ENCODE assay signal across 24 cellular contexts in the genomic region with DNA sequence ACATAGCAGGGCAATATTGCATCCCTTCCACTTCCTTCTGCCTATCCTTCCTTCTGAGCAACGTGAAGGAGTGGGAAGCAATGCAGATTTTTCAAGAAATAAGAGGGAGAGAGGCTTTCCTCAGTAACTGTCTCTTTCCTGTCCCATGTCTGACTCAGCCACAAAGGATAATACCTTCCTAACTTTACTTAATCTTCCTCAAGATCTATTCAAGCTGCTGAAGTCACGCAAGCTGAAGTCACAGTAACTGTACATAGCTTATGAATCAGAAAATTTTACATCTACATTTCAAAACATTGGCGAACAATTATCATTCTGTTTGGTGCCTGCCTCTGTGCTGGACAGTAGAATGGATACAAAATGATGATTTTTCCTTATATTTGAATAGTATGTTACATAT.
A peak's percentile ranks its signal among the peaks of the same experiment; 100 is the strongest.
DNase-seq lines count a peak whose midpoint lies in the region; ATAC-seq, FAIRE-seq and TF ChIP-seq lines count a peak whose summit lies in the region.
"Had no signal": no experiment of that assay in that cellular context is flagged by ENCODE, and none has a peak within 500 bp of the region (broad histone marks: within the 10 kb centered on the region; RNA-seq: fewer than 3 reads in every experiment).

No MANE protein-coding gene starts in this region.

- H2AFZ ChIP-seq in astrocyte (ENCODE audit: low read depth, low read length) (no peak overlapping the region), trophoblast cell (ENCODE audit: insufficient read depth, low read length, poor library complexity) (no peak overlapping the region)

- no peaks in the 10 kb centered on the region for H3K79me1 ChIP-seq in trophoblast cell (ENCODE audit: low read length)

- H3K14ac ChIP-seq in trophoblast cell (ENCODE audit: low read length) = no peak overlapping the region

- no peak overlapping the region for H4K12ac ChIP-seq in trophoblast cell (ENCODE audit: low read depth, low read length)

- no peaks in the 10 kb centered on the region for H3K27me3 ChIP-seq in astrocyte (ENCODE audit: insufficient read depth, low read length)
- H3K27me3 ChIP-seq in trophoblast cell (ENCODE audit: insufficient read depth, low read length) = no peaks in the 10 kb centered on the region

- H4K91ac ChIP-seq in trophoblast cell (ENCODE audit: low read depth, low read length) = no peak overlapping the region

- no CpG with 5 or more reads among the region's 3 CpGs for WGBS in trophoblast cell (ENCODE audit: extremely low coverage, insufficient coverage, insufficient read length)

- H3K4me3 Mint-ChIP-seq in astrocyte (ENCODE audit: unreplicated experiment) = no peak overlapping the region
- H3K4me3 Mint-ChIP-seq: CD14-positive monocyte had no signal

- peaks cover 12% of the 10 kb centered on the region for H3K4me1 Mint-ChIP-seq in astrocyte (ENCODE audit: low read depth, unreplicated experiment)
- H3K4me1 Mint-ChIP-seq: CD14-positive monocyte had no signal

- H2BK12ac ChIP-seq in trophoblast cell (ENCODE audit: low read length) = no peak overlapping the region

- H2AK5ac ChIP-seq in trophoblast cell (ENCODE audit: low read length) = no peak overlapping the region

- DNase-seq in EH (ENCODE audit: low read depth) = peak; percentile 19
- DNase-seq in M059J (ENCODE audit: low read depth) = peak; percentile 72
- peak; percentile 35 for DNase-seq in astrocyte (ENCODE audit: low read depth)
- peak; percentile 7 to 46 for DNase-seq in trophoblast cell
- DNase-seq in NCI-H1092 treated with DMSO at 0.1 percent for 48 hours (lab: John Stamatoyannopoulos, UW) = no peak
- no peak for DNase-seq in NCI-H1048 (lab: John Stamatoyannopoulos, UW)
- DNase-seq in urothelium cell line (ENCODE audit: low spot score) = no peak
- DNase-seq: AML-193; COR-L47; IMR-90; Karpas-422; NCI-H1417 treated with DMSO at 0.1 percent for 48 hours; NCI-H2029; NCI-H2171 treated with DMSO at 0.1 percent for 48 hours; NCI-H446 treated with DMSO at 0.1 percent for 48 hours; NK-92 treated with Interleukin-12 subunit alpha and Interleukin-12 subunit beta, amount 100 ng/mL, for 24 hours; RPMI8226; SIG-M5; SW 1271 had no signal

- no peak overlapping the region for H3K18ac ChIP-seq in trophoblast cell (ENCODE audit: low read length)

- H3K9me3 ChIP-seq in astrocyte (ENCODE audit: insufficient read depth, low read depth, low read length) = no peaks in the 10 kb centered on the region
- H3K9me3 ChIP-seq in trophoblast cell (ENCODE audit: insufficient read depth, low read depth, low read length) = no peaks in the 10 kb centered on the region

- no peak overlapping the region for H2BK5ac ChIP-seq in trophoblast cell (ENCODE audit: low read depth, low read length, poor library complexity)

- H3K27ac ChIP-seq in astrocyte (ENCODE audit: low read depth, low read length) (no peak overlapping the region), trophoblast cell (ENCODE audit: low read depth, low read length) (no peak overlapping the region)

- H3K36me3 ChIP-seq in astrocyte (ENCODE audit: insufficient read depth, low read length) = no peaks in the 10 kb centered on the region
- no peaks in the 10 kb centered on the region for H3K36me3 ChIP-seq in trophoblast cell (ENCODE audit: control insufficient read depth in 1 of 2, insufficient read depth in 2 of 2, low read length in 2 of 2)

- H4K20me1 ChIP-seq in astrocyte (ENCODE audit: insufficient read depth, low read length) = no peaks in the 10 kb centered on the region

- no peaks in the 10 kb centered on the region for H3K27me3 Mint-ChIP-seq in astrocyte (ENCODE audit: low read depth, unreplicated experiment)

- H3K4ac ChIP-seq in trophoblast cell (ENCODE audit: low read depth, low read length) = no peak overlapping the region

- H3K27ac Mint-ChIP-seq in astrocyte (ENCODE audit: unreplicated experiment) = no peak overlapping the region
- H3K27ac Mint-ChIP-seq: CD14-positive monocyte had no signal

- no peak overlapping the region for H3K4me2 ChIP-seq in astrocyte (ENCODE audit: low read length)
- no peak overlapping the region for H3K4me2 ChIP-seq in trophoblast cell (ENCODE audit: low read length)

- H2BK120ac ChIP-seq in trophoblast cell (ENCODE audit: insufficient read depth, low read length, poor library complexity) = no peak overlapping the region

- H3K9ac ChIP-seq in astrocyte (ENCODE audit: low read length) = no peak overlapping the region
- no peak overlapping the region for H3K9ac ChIP-seq in trophoblast cell (ENCODE audit: low read length)

- H3K9me3 Mint-ChIP-seq in astrocyte (ENCODE audit: unreplicated experiment) = peaks cover 1% of the 10 kb centered on the region

- H4K8ac ChIP-seq in trophoblast cell (ENCODE audit: low read depth, low read length) = no peak overlapping the region

- no peak for ATAC-seq in HG03354 (IDR thresholded peaks at IDR 0.05; ENCODE audit: poor library complexity, severe bottlenecking, unreplicated experiment)

- FAIRE-seq in astrocyte (lab: Jason Lieb, UNC) (no peak), urothelium cell line (lab: Jason Lieb, UNC) (no peak)
- FAIRE-seq: GM12891, GM18507, H54 had no signal

- H3K79me2 ChIP-seq in astrocyte (ENCODE audit: insufficient read depth, low read length) = no peaks in the 10 kb centered on the region
- no peaks in the 10 kb centered on the region for H3K79me2 ChIP-seq in trophoblast cell (ENCODE audit: control insufficient read depth, insufficient read depth, low read length, poor library complexity)

- TF ChIP-seq CTCF in astrocyte (IDR thresholded peaks at IDR 0.05; ENCODE audit: insufficient read depth, low read depth, low read length) = no peak

- H3K4me1 ChIP-seq in astrocyte (ENCODE audit: insufficient read depth, low read length) (no peaks in the 10 kb centered on the region), trophoblast cell (ENCODE audit: control insufficient read depth in 1 of 2, insufficient read depth in 2 of 2, low read length in 2 of 2) (no peaks in the 10 kb centered on the region)

- H3K36me3 Mint-ChIP-seq in astrocyte (ENCODE audit: low read depth, unreplicated experiment) = no peaks in the 10 kb centered on the region
- H3K36me3 Mint-ChIP-seq: CD14-positive monocyte had no signal

- H3K23ac ChIP-seq in trophoblast cell (ENCODE audit: low read length) = no peak overlapping the region

- H3K4me3 ChIP-seq in astrocyte (ENCODE audit: insufficient read depth, low read depth, low read length) = no peak overlapping the region
- no peak overlapping the region for H3K4me3 ChIP-seq in trophoblast cell (ENCODE audit: low read depth, low read length)

Comparison
In these comparisons a context has a peak if more than half of its experiments do, and no peak if none do; other contexts are left out.
1. DNase-seq: peak in EH (single experiment), M059J (single experiment), astrocyte (single experiment) and trophoblast cell (2 of 2); none in NCI-H1092 treated with DMSO at 0.1 percent for 48 hours (single experiment), NCI-H1048 (single experiment) and urothelium cell line (single experiment).